ENCODE assay signal across 8 cellular contexts in genomic region chr14:73723799-73724621, GRCh38. TPM values are rescaled to one million over a fixed set of nuclear protein-coding genes. Genes with fewer than 3 reads are reported as not detected.
DNase-seq lines count a peak whose midpoint lies in the region; ATAC-seq and TF ChIP-seq lines count a peak whose summit lies in the region.

No MANE protein-coding gene starts in this region.

- H3K4me3 ChIP-seq in fibroblast of the aortic adventitia (ENCODE audit: low read depth, low read length), result peak overlapping the region; percentile 44

- DNase-seq in AML-193 (lab: John Stamatoyannopoulos, UW), result peak; percentile 7 to 29
- peak; percentile 100 for DNase-seq in fibroblast of the aortic adventitia (ENCODE audit: low read depth)
- peak; percentile 96 for DNase-seq in posterior vena cava (ENCODE audit: low spot score)
- DNase-seq in NOMO-1 (lab: John Stamatoyannopoulos, UW; ENCODE audit: unreplicated experiment in 2 of 2), result no peak
- DNase-seq in activated T-cell treated with anti-CD3 and anti-CD28 coated beads, Interleukin-2, amount 50 U/mL, for 1 hour, result no peak

- H3K27ac ChIP-seq in VCaP, result peak overlapping the region; percentile 46

- ATAC-seq in HG02981 (IDR thresholded peaks at IDR 0.05; ENCODE audit: unreplicated experiment) (peak; percentile 18), GM18870 (IDR thresholded peaks at IDR 0.05; ENCODE audit: unreplicated experiment) (no peak)

- peak; percentile 30 for TF ChIP-seq CTCF in VCaP (conservative IDR thresholded peaks at IDR 0.05)
- peak; percentile 27 for TF ChIP-seq CTCF in fibroblast of the aortic adventitia (IDR thresholded peaks at IDR 0.05; ENCODE audit: insufficient read depth, low read length)

- intact Hi-C loops in posterior vena cava (cut with DNase I), result loop anchor here (10.0 kb wide), 2 partner anchors 101 to 131 kb away; partner anchors contain the start of gene PTGR2 (in 1 of the 2)

RNA-seq across cellular contexts. Expression of gene PNMA1, which starts 9.8 kb away (rescaled TPM):
- total RNA-seq in fibroblast of the aortic adventitia (ENCODE audit: low replicate concordance) (27.9 and 44.2 TPM in 2 replicates), posterior vena cava (10 to 100 TPM; 64.8 to 88.7 TPM)

Comparison
In these comparisons a context has a peak if more than half of its experiments do, and no peak if none do; other contexts are left out.
1. DNase-seq: peak in AML-193 (2 of 2), fibroblast of the aortic adventitia (single experiment) and posterior vena cava (single experiment); none in NOMO-1 (0 of 2) and activated T-cell treated with anti-CD3 and anti-CD28 coated beads, Interleukin-2, amount 50 U/mL, for 1 hour (single experiment).